ENCODE assay signal across 2 cellular contexts in the genomic region with DNA sequence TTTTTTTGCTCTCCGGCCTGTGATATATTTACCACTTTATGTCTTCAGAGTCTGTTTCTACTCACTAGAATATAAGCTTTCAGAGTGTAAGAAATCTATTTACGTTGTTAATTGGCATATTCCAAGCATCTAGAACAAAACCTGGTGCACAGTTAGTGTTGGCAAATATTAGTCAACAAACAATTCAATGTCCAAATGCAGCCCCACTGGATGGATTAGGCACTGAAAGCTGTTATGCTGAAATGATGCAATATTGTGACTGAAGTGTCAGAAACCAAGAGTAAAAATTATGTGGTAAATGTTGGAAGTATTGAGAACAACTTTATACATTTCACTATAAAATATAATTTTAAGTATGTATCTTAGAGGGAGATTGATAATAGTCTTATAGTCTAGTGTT.
TF ChIP-seq lines count a peak whose summit lies in the region.

No MANE protein-coding gene starts in this region.

TF ChIP-seq in IMR-90, 13 proteins besides CTCF, POLR2A, EP300 and RAD21:
- no peak for TF ChIP-seq NFE2L2 (IDR thresholded peaks at IDR 0.05; ENCODE audit: low read depth, low read length)
- no peak for TF ChIP-seq USF2 (IDR thresholded peaks at IDR 0.05; ENCODE audit: low read depth, low read length)
- peak; percentile 45; the same call in 1 of the 2 replicates for TF ChIP-seq CEBPB (IDR thresholded peaks at IDR 0.05; ENCODE audit: low read depth, low read length)
- TF ChIP-seq RCOR1 (IDR thresholded peaks at IDR 0.05; ENCODE audit: insufficient replicate concordance, low read length), result no peak
- TF ChIP-seq BHLHE40 (IDR thresholded peaks at IDR 0.05; ENCODE audit: low read depth, low read length), result no peak
TF ChIP-seq in IMR-90: peak in this region for 1.

TF ChIP-seq in K562, 482 proteins besides CTCF, POLR2A, EP300 and RAD21:
- no peak for TF ChIP-seq SMAD2 (IDR thresholded peaks at IDR 0.05; ENCODE audit: low read depth, low read length)
- no peak for TF ChIP-seq CEBPG (CRISPR knock-in tag; IDR thresholded peaks at IDR 0.05)
- peak; percentile 19 to 52; a peak in 1 of 4 replicates for TF ChIP-seq CEBPG (tag; conservative IDR thresholded peaks at IDR 0.05 in 1 of 2, IDR thresholded peaks at IDR 0.05 in 1 of 2)
TF ChIP-seq in K562: peak in this region for 1.
